Comparison of ENCODE assay signal across 15 cellular contexts in the genomic region with DNA sequence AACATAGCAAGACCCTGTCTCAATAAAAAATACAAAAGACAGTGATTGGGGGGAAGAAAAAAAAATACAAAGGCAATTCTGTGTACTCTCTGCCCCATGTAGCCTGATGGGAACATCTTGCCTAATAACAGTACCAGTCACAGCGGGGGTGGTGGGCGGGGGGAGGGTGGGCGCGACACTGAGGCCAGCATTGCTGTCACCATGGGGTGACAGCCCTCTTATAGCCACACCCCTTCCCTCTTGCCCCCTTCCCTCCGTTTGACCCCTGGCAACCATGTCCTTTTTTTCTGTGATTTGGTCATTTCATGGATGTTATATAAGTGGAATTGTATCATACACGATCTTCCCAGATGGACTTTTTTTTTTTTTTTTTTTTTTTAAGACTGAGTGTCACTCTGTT.
DNase-seq lines count a peak whose midpoint lies in the region; ATAC-seq and TF ChIP-seq lines count a peak whose summit lies in the region.
"Had no signal": no experiment of that assay in that cellular context is flagged by ENCODE, and none has a peak within 500 bp of the region (broad histone marks: within the 10 kb centered on the region; RNA-seq: fewer than 3 reads in every experiment).

No MANE protein-coding gene starts in this region.

- no peaks in the 10 kb centered on the region for H3K36me3 Mint-ChIP-seq in endodermal cell (ENCODE audit: low read depth)
- H3K36me3 Mint-ChIP-seq: CD14-positive monocyte, IgD-negative memory B cell had no signal

- no peaks in the 10 kb centered on the region for H3K9me3 ChIP-seq in endodermal cell (ENCODE audit: control insufficient read depth, low read length)
- H3K9me3 ChIP-seq: BE2C, SK-N-SH had no signal

- no peaks in the 10 kb centered on the region for H3K9me3 Mint-ChIP-seq in endodermal cell
- H3K9me3 Mint-ChIP-seq: CD14-positive monocyte, IgD-negative memory B cell had no signal

- no peaks in the 10 kb centered on the region for H3K4me1 ChIP-seq in endodermal cell (ENCODE audit: control insufficient read depth, insufficient read depth, low read length)
- H3K4me1 ChIP-seq: BE2C had no signal

- DNase-seq in RPMI8226, result peak; percentile 0
- peak; percentile 24 for DNase-seq in endodermal cell
- peak; percentile 83 for DNase-seq in pons (ENCODE audit: low spot score)
- DNase-seq in NCI-H1105 (lab: John Stamatoyannopoulos, UW), result no peak
- no peak for DNase-seq in RKO (ENCODE audit: low spot score)
- no peak for DNase-seq in GDM1 (lab: John Stamatoyannopoulos, UW)
- DNase-seq: NCI-H1417 treated with DMSO at 0.1 percent for 48 hours had no signal

- H3K27me3 Mint-ChIP-seq in endodermal cell (ENCODE audit: insufficient read depth), result peaks cover 9% of the 10 kb centered on the region

- no peak overlapping the region for H3K9ac ChIP-seq in endodermal cell (ENCODE audit: extremely low read depth, low read length, poor library complexity, severe bottlenecking)
- H3K9ac ChIP-seq: KMS-11, SK-N-SH had no signal

- no peak overlapping the region for H3K4me3 Mint-ChIP-seq in endodermal cell
- H3K4me3 Mint-ChIP-seq: CD14-positive monocyte, IgD-negative memory B cell had no signal

- H3K27ac ChIP-seq in endodermal cell (ENCODE audit: low read depth, low read length), result no peak overlapping the region
- H3K27ac ChIP-seq: HL-60, KMS-11, PC-9 had no signal

- H3K4me3 ChIP-seq in endodermal cell (ENCODE audit: low read length), result no peak overlapping the region
- H3K4me3 ChIP-seq: PC-9 had no signal

- WGBS in endodermal cell (ENCODE audit: insufficient coverage in 1 of 2, insufficient read length in 1 of 2), 2 experiments, result 86% methylated on average over 5 of the region's 6 CpGs; no CpG with 5 or more reads in 1 of the 2 experiments

- no peak for TF ChIP-seq CTCF in endodermal cell (conservative IDR thresholded peaks at IDR 0.05)

- H3K4me1 Mint-ChIP-seq in endodermal cell, result peaks cover 2% of the 10 kb centered on the region
- H3K4me1 Mint-ChIP-seq: IgD-negative memory B cell had no signal

- H3K36me3 ChIP-seq in endodermal cell (ENCODE audit: control insufficient read depth, insufficient read depth, low read length), result no peaks in the 10 kb centered on the region
- H3K36me3 ChIP-seq: BE2C had no signal

- H3K27me3 ChIP-seq in endodermal cell (ENCODE audit: control insufficient read depth, insufficient read depth, low read length, poor library complexity, severe bottlenecking), result no peaks in the 10 kb centered on the region
- H3K27me3 ChIP-seq: BE2C had no signal

- H3K27ac Mint-ChIP-seq in endodermal cell, result no peak overlapping the region
- H3K27ac Mint-ChIP-seq: IgD-negative memory B cell had no signal

- no peak for ATAC-seq in HG03095 (IDR thresholded peaks at IDR 0.05; ENCODE audit: unreplicated experiment)

Comparison
In these comparisons a context has a peak if more than half of its experiments do, and no peak if none do; other contexts are left out.
1. DNase-seq: peak in RPMI8226 (single experiment), endodermal cell (single experiment) and pons (single experiment); none in NCI-H1105 (single experiment), RKO (single experiment) and GDM1 (single experiment).